Comparison of ENCODE assay signal across 24 cellular contexts in the genomic region with DNA sequence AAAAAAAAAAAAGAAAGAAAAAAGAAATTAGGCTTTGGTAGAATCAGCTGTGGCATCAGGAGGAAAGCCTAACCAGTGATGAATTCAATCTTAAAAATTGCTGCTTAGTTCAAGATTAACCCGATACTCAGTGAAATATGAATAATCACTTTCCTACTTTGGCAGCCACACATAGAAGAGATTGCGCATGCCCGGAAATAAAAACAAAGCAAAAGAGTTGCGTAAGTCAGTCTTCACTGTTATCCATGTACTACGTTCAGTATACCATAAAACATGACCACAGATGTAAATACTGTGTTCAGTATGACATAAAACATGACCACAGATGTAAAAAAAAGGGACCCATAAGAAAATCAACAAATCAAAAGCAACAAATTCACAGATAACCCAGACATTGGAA. TPM values are rescaled to one million over a fixed set of nuclear protein-coding genes. Genes with fewer than 3 reads are reported as not detected.
A peak's percentile ranks its signal among the peaks of the same experiment; 100 is the strongest.
DNase-seq lines count a peak whose midpoint lies in the region; ATAC-seq and TF ChIP-seq lines count a peak whose summit lies in the region.
"Had no signal": no experiment of that assay in that cellular context is flagged by ENCODE, and none has a peak within 500 bp of the region (broad histone marks: within the 10 kb centered on the region; RNA-seq: fewer than 3 reads in every experiment).

No MANE protein-coding gene starts in this region.

- no peak overlapping the region for H3K9ac ChIP-seq in PC-3 (ENCODE audit: low read length)
- H3K9ac ChIP-seq: GM23248, SK-N-SH had no signal

- POLR2A ChIA-PET in MCF 10A (lab: Yijun Ruan, JAX): interaction anchor here (0.5 kb wide), 1 partner anchor 35 kb away, joined by 3 read pairs; no protein-coding TSS in a partner anchor
- POLR2A ChIA-PET in PC-3 (lab: Charles Lee; ENCODE audit: unreplicated experiment): no interaction called here

- 69% methylated on average over 5 of the region's 5 CpGs for WGBS in thymus

- H3F3A ChIP-seq in PC-3 (ENCODE audit: low read length, unreplicated experiment): no peaks in the 10 kb centered on the region

- H3K27me3 ChIP-seq in breast epithelium (peaks cover 0 to 7% of the 10 kb centered on the region in 2 donors), PC-3 (ENCODE audit: low read length) (peaks cover 57% of the 10 kb centered on the region), thymus (ENCODE audit: control insufficient read depth, insufficient read depth) (no peaks in the 10 kb centered on the region)
- H3K27me3 ChIP-seq: cardiac muscle cell, tibial nerve had no signal

- H3K4me1 Mint-ChIP-seq in MCF 10A (ENCODE audit: insufficient read depth, unreplicated experiment): no peaks in the 10 kb centered on the region

- no peak overlapping the region for H3K27ac Mint-ChIP-seq in MCF 10A (ENCODE audit: low read depth, unreplicated experiment)
- H3K27ac Mint-ChIP-seq: activated CD8-positive, alpha-beta memory T cell treated with anti-CD3 and anti-CD28 coated beads, Interleukin-2, amount 10 ng/mL, durations not matched to agents 7 days and 5 days; activated naive CD8-positive, alpha-beta T cell treated with anti-CD3 and anti-CD28 coated beads, Interleukin-2, amount 50 U/mL, for 24 hours; activated T-helper 17 cell treated with anti-CD3 and anti-CD28 coated beads, Interleukin-2, amount 50 U/mL, for 72 hours; mesothelial cell of epicardium; stimulated activated effector memory CD8-positive, alpha-beta T cell treated with anti-CD3 and anti-CD28 coated beads, Interleukin-12 subunit alpha, Interleukin-12 subunit beta, amount 100 ng/mL, for 72 hours had no signal

- ATAC-seq in PC-3 (no peak), esophagus mucosa (peak; percentile 73), GM21381 (IDR thresholded peaks at IDR 0.05; ENCODE audit: unreplicated experiment) (no peak)
- ATAC-seq: activated CD8-positive, alpha-beta memory T cell treated with anti-CD3 and anti-CD28 coated beads, Interleukin-2, amount 10 ng/mL, durations not matched to agents 7 days and 5 days; activated naive CD8-positive, alpha-beta T cell treated with anti-CD3 and anti-CD28 coated beads, Interleukin-2, amount 50 U/mL, for 24 hours; activated T-helper 17 cell treated with anti-CD3 and anti-CD28 coated beads, Interleukin-2, amount 50 U/mL, for 72 hours; stimulated activated effector memory CD8-positive, alpha-beta T cell treated with anti-CD3 and anti-CD28 coated beads, Interleukin-12 subunit alpha, Interleukin-12 subunit beta, amount 100 ng/mL, for 72 hours had no signal

- H3K4me3 ChIP-seq in breast epithelium (no peak overlapping the region), PC-3 (ENCODE audit: low read length) (no peak overlapping the region), thymus (ENCODE audit: low read length) (peak overlapping the region; percentile 15)
- H3K4me3 ChIP-seq: cardiac muscle cell, GM23248, tibial nerve had no signal

- H2AFZ ChIP-seq in PC-3 (ENCODE audit: low read length): no peak overlapping the region
- H2AFZ ChIP-seq: GM23248 had no signal

- H3K9me3 ChIP-seq in breast epithelium (no peaks in the 10 kb centered on the region), PC-3 (ENCODE audit: low read length) (no peaks in the 10 kb centered on the region), thymus (ENCODE audit: control insufficient read depth) (no peaks in the 10 kb centered on the region)
- H3K9me3 ChIP-seq: SK-N-SH, tibial nerve had no signal

- H3K4me3 Mint-ChIP-seq in MCF 10A (ENCODE audit: unreplicated experiment): no peak overlapping the region
- H3K4me3 Mint-ChIP-seq: activated CD8-positive, alpha-beta memory T cell treated with anti-CD3 and anti-CD28 coated beads, Interleukin-2, amount 10 ng/mL, durations not matched to agents 7 days and 5 days; activated naive CD8-positive, alpha-beta T cell treated with anti-CD3 and anti-CD28 coated beads, Interleukin-2, amount 50 U/mL, for 24 hours; activated T-helper 17 cell treated with anti-CD3 and anti-CD28 coated beads, Interleukin-2, amount 50 U/mL, for 72 hours; CD14-positive monocyte; stimulated activated effector memory CD8-positive, alpha-beta T cell treated with anti-CD3 and anti-CD28 coated beads, Interleukin-12 subunit alpha, Interleukin-12 subunit beta, amount 100 ng/mL, for 72 hours had no signal

- TF ChIP-seq POLR2A in breast epithelium (IDR thresholded peaks at IDR 0.05): no peak

- no peak overlapping the region for H3K27ac ChIP-seq in breast epithelium
- no peak overlapping the region for H3K27ac ChIP-seq in PC-3 (ENCODE audit: low read length)
- no peak overlapping the region for H3K27ac ChIP-seq in thymus (ENCODE audit: low read depth)
- H3K27ac ChIP-seq: cardiac muscle cell, GM23248, tibial nerve had no signal

- TF ChIP-seq CTCF in MCF 10A (IDR thresholded peaks at IDR 0.05; ENCODE audit: unreplicated experiment): no peak
- TF ChIP-seq CTCF in breast epithelium (IDR thresholded peaks at IDR 0.05): no peak
- TF ChIP-seq CTCF in PC-3 (conservative IDR thresholded peaks at IDR 0.05; ENCODE audit: low read depth, low read length): no peak

- H3K9me3 Mint-ChIP-seq in MCF 10A (ENCODE audit: unreplicated experiment): no peaks in the 10 kb centered on the region
- H3K9me3 Mint-ChIP-seq: activated naive CD8-positive, alpha-beta T cell treated with anti-CD3 and anti-CD28 coated beads, Interleukin-2, amount 50 U/mL, for 24 hours; activated T-helper 17 cell treated with anti-CD3 and anti-CD28 coated beads, Interleukin-2, amount 50 U/mL, for 72 hours; mesothelial cell of epicardium; stimulated activated effector memory CD8-positive, alpha-beta T cell treated with anti-CD3 and anti-CD28 coated beads, Interleukin-12 subunit alpha, Interleukin-12 subunit beta, amount 100 ng/mL, for 72 hours had no signal

- no peak overlapping the region for H3K4me2 ChIP-seq in PC-3 (ENCODE audit: low read length)
- H3K4me2 ChIP-seq: SK-N-SH had no signal

- H3K4me1 ChIP-seq in breast epithelium: no peaks in the 10 kb centered on the region
- H3K4me1 ChIP-seq in PC-3 (ENCODE audit: insufficient read depth, low read length): no peaks in the 10 kb centered on the region
- peaks cover 3% of the 10 kb centered on the region for H3K4me1 ChIP-seq in thymus (ENCODE audit: control insufficient read depth, insufficient read depth, low read length)

- BruUV-seq in MCF 10A (replicated peaks; lab: Mats Ljungman, UMichigan): no TSS peak
- no TSS peak for BruUV-seq in PC-3 (replicated peaks; lab: Mats Ljungman, UMichigan)

- intact Hi-C loops in MCF 10A (cut with micrococcal nuclease): loop anchor here (5.0 kb wide), 2 partner anchors 238 to 297 kb away; no protein-coding TSS in a partner anchor
- intact Hi-C loops in breast epithelium (cut with DNase I; ENCODE audit: low total_unique reads): no loop called here
- intact Hi-C loops in PC-3 (cut with micrococcal nuclease): loop anchor here (5.0 kb wide), 1 partner anchor 327 kb away; no protein-coding TSS in a partner anchor

- DNase-seq in MCF 10A (ENCODE audit: unreplicated experiment): peak; percentile 82
- DNase-seq in breast epithelium (ENCODE audit: low spot score in 2 of 2): no peak
- peak; percentile 37 for DNase-seq in PC-3
- DNase-seq in Kasumi-1 (lab: John Stamatoyannopoulos, UW): no peak
- no peak for DNase-seq in T-helper 1 cell
- DNase-seq: activated CD4-positive, alpha-beta T cell treated with anti-CD3 and anti-CD28 coated beads for 4 hours; activated CD8-positive, alpha-beta memory T cell treated with anti-CD3 and anti-CD28 coated beads, Interleukin-2, amount 10 ng/mL, durations not matched to agents 7 days and 5 days; activated naive CD8-positive, alpha-beta T cell treated with anti-CD3 and anti-CD28 coated beads, Interleukin-2, amount 50 U/mL, for 24 hours; DMS153; effector CD8-positive, alpha-beta T cell; GM23248; NCI-H1092; NCI-H526 treated with DMSO at 0.1 percent for 48 hours; SK-N-SH had no signal

- CTCF ChIA-PET in MCF 10A (lab: Yijun Ruan, JAX) (interaction anchor here (0.7 kb wide), 2 partner anchors 489 to 619 kb away, joined by 3 to 6 read pairs; no protein-coding TSS in a partner anchor), PC-3 (lab: Charles Lee) (no interaction called here)

- no peaks in the 10 kb centered on the region for H3K9me2 ChIP-seq in PC-3 (replicated peaks; ENCODE audit: low read length)
- H3K9me2 ChIP-seq: SK-N-SH had no signal

- H3K36me3 ChIP-seq in breast epithelium (no peaks in the 10 kb centered on the region), PC-3 (ENCODE audit: low read depth, low read length) (no peaks in the 10 kb centered on the region), thymus (ENCODE audit: control insufficient read depth, insufficient read depth) (peaks cover 12% of the 10 kb centered on the region)
- H3K36me3 ChIP-seq: cardiac muscle cell, tibial nerve had no signal

- no peaks in the 10 kb centered on the region for H3K36me3 Mint-ChIP-seq in MCF 10A (ENCODE audit: insufficient read depth, unreplicated experiment)
- H3K36me3 Mint-ChIP-seq: CD14-positive monocyte; mesothelial cell of epicardium; stimulated activated effector memory CD8-positive, alpha-beta T cell treated with anti-CD3 and anti-CD28 coated beads, Interleukin-12 subunit alpha, Interleukin-12 subunit beta, amount 100 ng/mL, for 72 hours had no signal

- no peaks in the 10 kb centered on the region for H4K20me1 ChIP-seq in PC-3 (ENCODE audit: low read length)

- no peaks in the 10 kb centered on the region for H3K79me2 ChIP-seq in PC-3 (ENCODE audit: low read length)

- H3K27me3 Mint-ChIP-seq in MCF 10A (ENCODE audit: insufficient read depth, unreplicated experiment): peaks cover 80% of the 10 kb centered on the region

RNA-seq across cellular contexts. Expression of a gene that starts 19.1 kb away (rescaled TPM):
- total RNA-seq in MCF 10A (2022): 0.19 and 0.22 TPM in 2 replicates
- 1 to 10 TPM in 2 of 3 donors, under 1 TPM in 1; 0.96 to 2.0 (median 1.8) TPM for total RNA-seq in breast epithelium
- not detected in 2 replicates for total RNA-seq in PC-3 (2014; rRNA removed)
- total RNA-seq in esophagus mucosa: 0.44 TPM
- polyA plus RNA-seq in thymus: 15.0 TPM
- total RNA-seq: activated CD8-positive, alpha-beta memory T cell treated with anti-CD3 and anti-CD28 coated beads, Interleukin-2, amount 10 ng/mL, durations not matched to agents 7 days and 5 days; activated T-helper 17 cell treated with anti-CD3 and anti-CD28 coated beads, Interleukin-2, amount 50 U/mL, for 72 hours; GM23248 had no signal
- polyA plus RNA-seq: GM23248, SK-N-SH had no signal

RNA-seq across cellular contexts. Expression of a gene that starts 54.4 kb away (rescaled TPM):
- total RNA-seq in MCF 10A (2022) (not detected in 2 replicates), breast epithelium (not detected), PC-3 (2014; rRNA removed) (not detected in 2 replicates), esophagus mucosa (not detected)
- polyA plus RNA-seq in thymus: 7.4 TPM
- total RNA-seq: activated CD8-positive, alpha-beta memory T cell treated with anti-CD3 and anti-CD28 coated beads, Interleukin-2, amount 10 ng/mL, durations not matched to agents 7 days and 5 days; activated T-helper 17 cell treated with anti-CD3 and anti-CD28 coated beads, Interleukin-2, amount 50 U/mL, for 72 hours; cardiac muscle cell; GM23248; renal cortical epithelial cell; tibial nerve had no signal
- polyA plus RNA-seq: cardiac muscle cell, GM23248, SK-N-SH had no signal

Comparison
In these comparisons a context has a peak if more than half of its experiments do, and no peak if none do; other contexts are left out.
1. DNase-seq: peak in MCF 10A (single experiment) and PC-3 (single experiment); none in breast epithelium (0 of 2), Kasumi-1 (0 of 2) and T-helper 1 cell (0 of 5).